In genomic region chr1:91541918-91542533, GRCh38 we compare ENCODE assay signal across 16 cellular contexts. TPM values are rescaled to one million over a fixed set of nuclear protein-coding genes. Genes with fewer than 3 reads are reported as not detected.
DNase-seq lines count a peak whose midpoint lies in the region; ATAC-seq and TF ChIP-seq lines count a peak whose summit lies in the region.
"Had no signal": no experiment of that assay in that cellular context is flagged by ENCODE, and none has a peak within 500 bp of the region (broad histone marks: within the 10 kb centered on the region; RNA-seq: fewer than 3 reads in every experiment).

No MANE protein-coding gene starts in this region.

- peak; percentile 27 for ATAC-seq in effector memory CD8-positive, alpha-beta T cell (replicated peaks)
- ATAC-seq in HG02852 (IDR thresholded peaks at IDR 0.05; ENCODE audit: unreplicated experiment) = no peak
- ATAC-seq: GM23338 had no signal

- no peak overlapping the region for H3K9ac ChIP-seq in BLaER1 treated with 17β-estradiol and CSF1 and Interleukin-3, amounts not matched to agents 10 nM and 100 nM

- no peaks in the 10 kb centered on the region for H4K20me1 ChIP-seq in BLaER1 treated with 17β-estradiol and CSF1 and Interleukin-3, amounts not matched to agents 10 nM and 100 nM

- H3K27me3 ChIP-seq in BLaER1 treated with 17β-estradiol and CSF1 and Interleukin-3, amounts not matched to agents 10 nM and 100 nM = no peaks in the 10 kb centered on the region
- no peaks in the 10 kb centered on the region for H3K27me3 ChIP-seq in neutrophil

- intact Hi-C loops in activated CD4-positive, alpha-beta memory T cell treated with anti-CD3 and anti-CD28 coated beads for 36 hours (cut with micrococcal nuclease) = no loop called here

- CTCF ChIA-PET in activated CD4-positive, alpha-beta memory T cell treated with anti-CD3 and anti-CD28 coated beads, Interleukin-2, amount 10 ng/mL, durations not matched to agents 7 days and 5 days (lab: Charles Lee) = interaction anchor here (0.6 to 1.3 kb wide), 5 partner anchors 12 to 373 kb away, joined by 3 to 5 read pairs (median 3); no protein-coding TSS in a partner anchor
- CTCF ChIA-PET in activated CD4-positive, alpha-beta memory T cell treated with anti-CD3 and anti-CD28 coated beads for 36 hours (lab: Charles Lee) = no interaction called here

- TF ChIP-seq CTCF in neutrophil (IDR thresholded peaks at IDR 0.05) = no peak

- no peak for DNase-seq in activated CD4-positive, alpha-beta memory T cell treated with anti-CD3 and anti-CD28 coated beads, Interleukin-2, amount 10 ng/mL, durations not matched to agents 7 days and 5 days
- no peak for DNase-seq in activated CD4-positive, alpha-beta memory T cell treated with anti-CD3 and anti-CD28 coated beads for 36 hours
- no peak for DNase-seq in effector memory CD8-positive, alpha-beta T cell
- DNase-seq in COLO829 (ENCODE audit: low spot score) = no peak
- DNase-seq: 8988T; AML-193; C1 segment of cervical spinal cord; Caco-2; CD4-positive, alpha-beta T cell; DND-41; GDM1; H7 had no signal

- H3K27ac Mint-ChIP-seq in activated CD4-positive, alpha-beta memory T cell treated with anti-CD3 and anti-CD28 coated beads, Interleukin-2, amount 10 ng/mL, durations not matched to agents 7 days and 5 days = peak overlapping the region; percentile 37
- H3K27ac Mint-ChIP-seq in activated CD4-positive, alpha-beta memory T cell treated with anti-CD3 and anti-CD28 coated beads for 36 hours = no peak overlapping the region
- peak overlapping the region; percentile 50 to 78 for H3K27ac Mint-ChIP-seq in effector memory CD8-positive, alpha-beta T cell
- H3K27ac Mint-ChIP-seq: CD4-positive, alpha-beta T cell; GM23338 had no signal

- H3K4me1 Mint-ChIP-seq in activated CD4-positive, alpha-beta memory T cell treated with anti-CD3 and anti-CD28 coated beads, Interleukin-2, amount 10 ng/mL, durations not matched to agents 7 days and 5 days = peaks cover 46% of the 10 kb centered on the region
- peaks cover 13% of the 10 kb centered on the region for H3K4me1 Mint-ChIP-seq in activated CD4-positive, alpha-beta memory T cell treated with anti-CD3 and anti-CD28 coated beads for 36 hours (ENCODE audit: low read depth)
- H3K4me1 Mint-ChIP-seq in effector memory CD8-positive, alpha-beta T cell (ENCODE audit: low read depth in 2 of 2) = peaks cover 51 to 70% of the 10 kb centered on the region in 2 donors
- H3K4me1 Mint-ChIP-seq: GM23338 had no signal

- H3K4me1 ChIP-seq in BLaER1 treated with 17β-estradiol and CSF1 and Interleukin-3, amounts not matched to agents 10 nM and 100 nM = peaks cover 0 to 16% (median 12%) of the 10 kb centered on the region in 10 experiments; a peak in 15 of 20 replicates
- peaks cover 31 to 38% of the 10 kb centered on the region in 2 experiments for H3K4me1 ChIP-seq in neutrophil (ENCODE audit: control insufficient read depth in 1 of 2, insufficient read depth in 1 of 2, low read depth in 1 of 2, low read length in 1 of 2)
- H3K4me1 ChIP-seq: Caco-2 had no signal

- H3K27me3 Mint-ChIP-seq in activated CD4-positive, alpha-beta memory T cell treated with anti-CD3 and anti-CD28 coated beads, Interleukin-2, amount 10 ng/mL, durations not matched to agents 7 days and 5 days = peaks cover 3% of the 10 kb centered on the region
- H3K27me3 Mint-ChIP-seq in activated CD4-positive, alpha-beta memory T cell treated with anti-CD3 and anti-CD28 coated beads for 36 hours = no peaks in the 10 kb centered on the region
- no peaks in the 10 kb centered on the region for H3K27me3 Mint-ChIP-seq in effector memory CD8-positive, alpha-beta T cell
- H3K27me3 Mint-ChIP-seq: CD4-positive, alpha-beta T cell had no signal

- H3K9me3 ChIP-seq in BLaER1 treated with 17β-estradiol and CSF1 and Interleukin-3, amounts not matched to agents 10 nM and 100 nM (replicated peaks in 1 of 11) = peaks cover 9 to 18% (median 12%) of the 10 kb centered on the region in 11 experiments; a peak in 19 of 22 replicates
- H3K9me3 ChIP-seq in neutrophil = no peaks in the 10 kb centered on the region
- H3K9me3 ChIP-seq: Caco-2 had no signal

- no peaks in the 10 kb centered on the region for H3K36me3 ChIP-seq in BLaER1 treated with 17β-estradiol and CSF1 and Interleukin-3, amounts not matched to agents 10 nM and 100 nM
- H3K36me3 ChIP-seq in neutrophil = no peaks in the 10 kb centered on the region

- peak overlapping the region in 9 of 11 experiments; percentile 29 to 71 (median 59); a peak in 19 of 22 replicates for H3K4me2 ChIP-seq in BLaER1 treated with 17β-estradiol and CSF1 and Interleukin-3, amounts not matched to agents 10 nM and 100 nM
- H3K4me2 ChIP-seq: GM23338 had no signal

- H3K36me3 Mint-ChIP-seq in activated CD4-positive, alpha-beta memory T cell treated with anti-CD3 and anti-CD28 coated beads, Interleukin-2, amount 10 ng/mL, durations not matched to agents 7 days and 5 days (ENCODE audit: low read depth) = peaks cover 38% of the 10 kb centered on the region
- H3K36me3 Mint-ChIP-seq in activated CD4-positive, alpha-beta memory T cell treated with anti-CD3 and anti-CD28 coated beads for 36 hours = no peaks in the 10 kb centered on the region
- H3K36me3 Mint-ChIP-seq in effector memory CD8-positive, alpha-beta T cell (ENCODE audit: insufficient read depth) = peaks cover 2% of the 10 kb centered on the region

- peaks cover 21% of the 10 kb centered on the region for H3K9me3 Mint-ChIP-seq in activated CD4-positive, alpha-beta memory T cell treated with anti-CD3 and anti-CD28 coated beads, Interleukin-2, amount 10 ng/mL, durations not matched to agents 7 days and 5 days
- no peaks in the 10 kb centered on the region for H3K9me3 Mint-ChIP-seq in activated CD4-positive, alpha-beta memory T cell treated with anti-CD3 and anti-CD28 coated beads for 36 hours
- peaks cover 0 to 8% of the 10 kb centered on the region in 2 donors for H3K9me3 Mint-ChIP-seq in effector memory CD8-positive, alpha-beta T cell
- H3K9me3 Mint-ChIP-seq: CD4-positive, alpha-beta T cell; GM23338 had no signal

- peak overlapping the region in 2 of 11 experiments; percentile 7 to 16; a peak in 2 of 22 replicates for H3K27ac ChIP-seq in BLaER1 treated with 17β-estradiol and CSF1 and Interleukin-3, amounts not matched to agents 10 nM and 100 nM
- H3K27ac ChIP-seq in neutrophil = peak overlapping the region; percentile 80

- H3K4me3 Mint-ChIP-seq in activated CD4-positive, alpha-beta memory T cell treated with anti-CD3 and anti-CD28 coated beads, Interleukin-2, amount 10 ng/mL, durations not matched to agents 7 days and 5 days = no peak overlapping the region
- H3K4me3 Mint-ChIP-seq in activated CD4-positive, alpha-beta memory T cell treated with anti-CD3 and anti-CD28 coated beads for 36 hours = no peak overlapping the region
- H3K4me3 Mint-ChIP-seq in effector memory CD8-positive, alpha-beta T cell = peak overlapping the region; percentile 54 to 67
- H3K4me3 Mint-ChIP-seq: CD4-positive, alpha-beta T cell; GM23338 had no signal

- POLR2A ChIA-PET in activated CD4-positive, alpha-beta memory T cell treated with anti-CD3 and anti-CD28 coated beads, Interleukin-2, amount 10 ng/mL, durations not matched to agents 7 days and 5 days (lab: Charles Lee) = interaction anchor here (1.4 to 1.7 kb wide), 2 partner anchors 9 to 12 kb away, joined by 4 to 5 read pairs; no protein-coding TSS in a partner anchor
- POLR2A ChIA-PET in activated CD4-positive, alpha-beta memory T cell treated with anti-CD3 and anti-CD28 coated beads for 36 hours (lab: Charles Lee) = no interaction called here

- no peak overlapping the region for H3K4me3 ChIP-seq in BLaER1 treated with 17β-estradiol and CSF1 and Interleukin-3, amounts not matched to agents 10 nM and 100 nM
- peak overlapping the region; percentile 16 to 18 for H3K4me3 ChIP-seq in neutrophil (ENCODE audit: low read depth in 1 of 2, low read length in 1 of 2)
- H3K4me3 ChIP-seq: GM23338 had no signal

RNA-seq across cellular contexts. Expression of gene CDC7, which starts 41.4 kb away (rescaled TPM):
- total RNA-seq in activated CD4-positive, alpha-beta memory T cell treated with anti-CD3 and anti-CD28 coated beads, Interleukin-2, amount 10 ng/mL, durations not matched to agents 7 days and 5 days = 10 to 100 TPM; 26.7 to 28.1 TPM
- 10 to 100 TPM; 20.2 to 20.4 TPM for total RNA-seq in activated CD4-positive, alpha-beta memory T cell treated with anti-CD3 and anti-CD28 coated beads for 36 hours

Comparison
In these comparisons a context has a peak if more than half of its experiments do, and no peak if none do; other contexts are left out.
1. H3K4me3 Mint-ChIP-seq: peak in effector memory CD8-positive, alpha-beta T cell (2 of 2); none in activated CD4-positive, alpha-beta memory T cell treated with anti-CD3 and anti-CD28 coated beads, Interleukin-2, amount 10 ng/mL, durations not matched to agents 7 days and 5 days (single experiment) and activated CD4-positive, alpha-beta memory T cell treated with anti-CD3 and anti-CD28 coated beads for 36 hours (single experiment).
2. H3K4me3 ChIP-seq: peak in neutrophil (2 of 2); none in BLaER1 treated with 17β-estradiol and CSF1 and Interleukin-3, amounts not matched to agents 10 nM and 100 nM (0 of 10).